8 cellular contexts compared by ENCODE assay signal in the genomic region with DNA sequence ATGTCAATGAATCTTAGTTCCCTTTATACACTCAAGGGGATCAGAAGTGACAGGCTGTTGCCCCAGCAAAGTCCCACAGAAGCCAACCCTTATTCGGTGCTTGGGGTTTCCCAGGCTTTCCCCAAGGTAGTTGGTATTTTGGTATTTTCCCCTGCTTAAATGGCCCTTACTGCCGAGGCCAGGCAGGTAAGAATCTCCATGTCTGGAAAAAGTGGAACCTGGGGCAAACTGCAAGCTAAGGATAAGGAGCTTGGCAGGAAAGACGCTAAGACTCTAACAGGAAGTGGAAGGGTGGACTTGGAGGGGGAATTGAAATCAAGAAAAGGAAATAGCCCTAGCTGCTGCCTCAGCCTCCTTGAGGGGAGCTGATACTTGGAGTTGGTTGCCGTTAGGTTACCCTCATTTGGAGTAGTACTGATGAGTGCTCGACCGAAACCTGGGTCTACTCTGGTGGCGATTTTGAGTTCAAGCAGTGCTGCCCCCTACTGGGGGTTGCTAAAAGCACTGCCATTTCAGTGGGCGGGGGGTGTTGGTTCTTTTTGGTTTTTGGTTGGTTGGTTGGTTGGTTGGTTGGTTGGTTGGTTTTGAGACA. TPM values are rescaled to one million over a fixed set of nuclear protein-coding genes. Genes with fewer than 3 reads are reported as not detected.
A peak's percentile ranks its signal among the peaks of the same experiment; 100 is the strongest.
DNase-seq lines count a peak whose midpoint lies in the region; ATAC-seq lines count a peak whose summit lies in the region.

No MANE protein-coding gene starts in this region.

- H3K36me3 ChIP-seq in iPS DF 6.9 (ENCODE audit: control insufficient read depth, insufficient read depth, low read length): peaks cover 11% of the 10 kb centered on the region

- H3K27ac ChIP-seq in iPS DF 6.9 (ENCODE audit: low read length): no peak overlapping the region

- no CpG with 5 or more reads among the region's 8 CpGs for WGBS in iPS DF 6.9 (ENCODE audit: insufficient coverage, insufficient read length)

- no peak overlapping the region for H3K4me3 ChIP-seq in iPS DF 6.9 (ENCODE audit: low read length)

- DNase-seq in A172 (ENCODE audit: low spot score): peak; percentile 18
- peak; percentile 93 for DNase-seq in SIG-M5 (lab: John Stamatoyannopoulos, UW)
- DNase-seq in activated naive CD4-positive, alpha-beta T cell treated with Interleukin-2 at 50 U/mL for 16 hours: peak; percentile 74
- DNase-seq in iPS DF 6.9 (ENCODE audit: low read depth, low spot score): peak; percentile 63
- peak; percentile 40 to 62 (median 42) for DNase-seq in stimulated activated CD4-positive, alpha-beta T cell treated with anti-CD3 and anti-CD28 coated beads, TNF-alpha, amount 100 ng/mL, for 24 hours (ENCODE audit: low read depth in 3 of 3)
- DNase-seq in middle frontal gyrus (ENCODE audit: extremely low spot score, low spot score): no peak

- H3K27me3 ChIP-seq in iPS DF 6.9 (ENCODE audit: control insufficient read depth, insufficient read depth, low read length): no peaks in the 10 kb centered on the region

- ATAC-seq in GM18520 (IDR thresholded peaks at IDR 0.05; ENCODE audit: unreplicated experiment) (peak; percentile 35), HG03039 (IDR thresholded peaks at IDR 0.05; ENCODE audit: unreplicated experiment) (peak; percentile 65)

- peaks cover 11% of the 10 kb centered on the region for H3K4me1 ChIP-seq in iPS DF 6.9 (ENCODE audit: control insufficient read depth, insufficient read depth, low read length)

- H3K9me3 ChIP-seq in iPS DF 6.9 (ENCODE audit: control insufficient read depth, insufficient read depth, low read length): no peaks in the 10 kb centered on the region

RNA-seq across cellular contexts. Expression of gene GPBAR1, which starts 3.3 kb away (rescaled TPM):
- not detected in 2 replicates for total RNA-seq in A172 (2014; rRNA removed; shearing (Covaris generic))

RNA-seq across cellular contexts. Expression of gene AAMP, which starts 12.5 kb away (rescaled TPM):
- 217 and 254 TPM in 2 replicates for total RNA-seq in A172 (2014; rRNA removed; shearing (Covaris generic))

RNA-seq across cellular contexts. Expression of gene PNKD, which starts 12.8 kb away (rescaled TPM):
- 68.9 and 78.6 TPM in 2 replicates for total RNA-seq in A172 (2014; rRNA removed; shearing (Covaris generic))

RNA-seq across cellular contexts. Expression of gene TMBIM1, which starts 34.8 kb away (rescaled TPM):
- total RNA-seq in A172 (2014; rRNA removed; shearing (Covaris generic)): 154 and 170 TPM in 2 replicates

RNA-seq across cellular contexts. Expression of gene ARPC2, which starts 40.5 kb away (rescaled TPM):
- 489 and 514 TPM in 2 replicates for total RNA-seq in A172 (2014; rRNA removed; shearing (Covaris generic))
